ENCODE assay signal across 22 cellular contexts in the genomic region with DNA sequence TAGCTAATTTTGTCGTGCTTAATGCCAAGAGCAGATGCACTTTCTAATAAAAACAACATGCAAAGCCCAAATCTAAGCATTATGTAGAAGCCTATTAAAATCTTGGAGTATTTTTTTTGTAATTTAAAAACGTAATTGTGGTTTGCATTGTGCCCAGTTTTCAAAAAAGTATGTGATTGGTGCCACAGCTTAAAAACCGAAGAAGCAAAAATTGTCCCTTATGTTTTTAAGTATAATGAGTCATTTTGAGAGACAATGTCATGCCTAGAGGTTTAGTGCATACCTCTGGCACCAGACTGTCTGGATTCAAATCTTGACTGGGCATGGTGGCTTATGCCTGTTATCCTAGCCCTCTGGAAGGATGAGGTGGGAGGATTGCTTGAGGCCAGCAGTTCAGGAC.
DNase-seq lines count a peak whose midpoint lies in the region; ATAC-seq lines count a peak whose summit lies in the region.
"Had no signal": no experiment of that assay in that cellular context is flagged by ENCODE, and none has a peak within 500 bp of the region (broad histone marks: within the 10 kb centered on the region; RNA-seq: fewer than 3 reads in every experiment).

No MANE protein-coding gene starts in this region.

- H3K4me3 Mint-ChIP-seq in activated CD4-positive, alpha-beta memory T cell treated with anti-CD3 and anti-CD28 coated beads for 36 hours, result no peak overlapping the region
- H3K4me3 Mint-ChIP-seq: activated CD8-positive, alpha-beta memory T cell treated with anti-CD3 and anti-CD28 coated beads, Interleukin-2, amount 10 ng/mL, durations not matched to agents 7 days and 5 days; CD4-positive, CD25-positive, alpha-beta regulatory T cell; memory B cell; natural killer cell treated with Interleukin-12 subunit alpha and Interleukin-12 subunit beta and Interleukin-15 and Interleukin-18, amount 100 ng/mL, for 72 hours had no signal

- no peak overlapping the region for H3K4me3 ChIP-seq in MG63
- peak overlapping the region in 1 of 2 experiments; percentile 21 for H3K4me3 ChIP-seq in mesenchymal stem cell (ENCODE audit: insufficient read depth in 1 of 2, low read depth in 1 of 2, low read length in 2 of 2)
- H3K4me3 ChIP-seq: colonic mucosa, tibial artery had no signal

- H3K9me3 ChIP-seq in MG63 (no peaks in the 10 kb centered on the region), mesenchymal stem cell (ENCODE audit: control insufficient read depth, low read length) (peaks cover 12% of the 10 kb centered on the region)
- H3K9me3 ChIP-seq: colonic mucosa had no signal

- H3K27ac ChIP-seq in caudate nucleus (ENCODE audit: low read depth, low read length) (peak overlapping the region; percentile 39), mesenchymal stem cell (ENCODE audit: low read length, poor library complexity, severe bottlenecking) (no peak overlapping the region)
- H3K27ac ChIP-seq: colonic mucosa had no signal

- 88% methylated on average over 2 of the region's 3 CpGs for WGBS in mesenchymal stem cell

- no peak overlapping the region for H2BK5ac ChIP-seq in mesenchymal stem cell (ENCODE audit: low read depth, low read length, poor library complexity, severe bottlenecking)

- H3K79me1 ChIP-seq in mesenchymal stem cell (replicated peaks; ENCODE audit: low read length, poor library complexity, severe bottlenecking), result peaks cover 14% of the 10 kb centered on the region

- H3K4me1 Mint-ChIP-seq in activated CD4-positive, alpha-beta memory T cell treated with anti-CD3 and anti-CD28 coated beads for 36 hours (ENCODE audit: low read depth), result peaks cover 19% of the 10 kb centered on the region

- H3K27me3 Mint-ChIP-seq in activated CD4-positive, alpha-beta memory T cell treated with anti-CD3 and anti-CD28 coated beads for 36 hours, result no peaks in the 10 kb centered on the region
- H3K27me3 Mint-ChIP-seq: activated CD8-positive, alpha-beta memory T cell treated with anti-CD3 and anti-CD28 coated beads, Interleukin-2, amount 10 ng/mL, durations not matched to agents 7 days and 5 days; CD4-positive, CD25-positive, alpha-beta regulatory T cell; memory B cell; natural killer cell treated with Interleukin-12 subunit alpha and Interleukin-12 subunit beta and Interleukin-15 and Interleukin-18, amount 100 ng/mL, for 72 hours; progenitor cell of endocrine pancreas had no signal

- H3K9me3 Mint-ChIP-seq in activated CD4-positive, alpha-beta memory T cell treated with anti-CD3 and anti-CD28 coated beads for 36 hours, result peaks cover 12% of the 10 kb centered on the region

- H2BK12ac ChIP-seq in mesenchymal stem cell (ENCODE audit: low read length in 2 of 2), result no peak overlapping the region

- H3K4me1 ChIP-seq in mesenchymal stem cell (ENCODE audit: control insufficient read depth, insufficient read depth, low read depth, low read length), result no peaks in the 10 kb centered on the region
- H3K4me1 ChIP-seq: colonic mucosa had no signal

- no peak overlapping the region for H3K18ac ChIP-seq in mesenchymal stem cell (ENCODE audit: low read depth in 1 of 2, low read length in 2 of 2)

- DNase-seq in Daoy (ENCODE audit: low read depth), result peak; percentile 9
- DNase-seq in MG63, result peak; percentile 74
- DNase-seq in caudate nucleus (lab: John Stamatoyannopoulos, UW), result no peak
- no peak for DNase-seq in mesenchymal stem cell
- no peak for DNase-seq in stimulated activated naive CD4-positive, alpha-beta T cell (lab: John Stamatoyannopoulos, UW)
- no peak for DNase-seq in Right ventricle myocardium inferior (ENCODE audit: missing footprints)
- no peak for DNase-seq in activated CD4-positive, alpha-beta memory T cell treated with anti-CD3 and anti-CD28 coated beads for 36 hours
- DNase-seq: activated CD8-positive, alpha-beta memory T cell treated with anti-CD3 and anti-CD28 coated beads, Interleukin-2, amount 10 ng/mL, durations not matched to agents 7 days and 5 days; activated effector memory CD4-positive, alpha-beta T cell treated with anti-CD3 and anti-CD28 coated beads, Interleukin-2, amount 50 U/mL, for 16 hours; CD4-positive, CD25-positive, alpha-beta regulatory T cell; colonic mucosa; DMS79 treated with DMSO at 0.1 percent for 48 hours; NCI-H187; NCI-H510A; SHP77; stimulated activated CD4-positive, alpha-beta T cell treated with anti-CD3 and anti-CD28 coated beads, Interleukin-12 subunit alpha, Interleukin-12 subunit beta, amount 100 ng/mL, for 4 hours; tibial artery had no signal

- H3K27ac Mint-ChIP-seq in activated CD4-positive, alpha-beta memory T cell treated with anti-CD3 and anti-CD28 coated beads for 36 hours, result no peak overlapping the region
- H3K27ac Mint-ChIP-seq: activated CD8-positive, alpha-beta memory T cell treated with anti-CD3 and anti-CD28 coated beads, Interleukin-2, amount 10 ng/mL, durations not matched to agents 7 days and 5 days; CD4-positive, CD25-positive, alpha-beta regulatory T cell; memory B cell; natural killer cell treated with Interleukin-12 subunit alpha and Interleukin-12 subunit beta and Interleukin-15 and Interleukin-18, amount 100 ng/mL, for 72 hours; progenitor cell of endocrine pancreas had no signal

- no peak overlapping the region for H3K23ac ChIP-seq in mesenchymal stem cell (ENCODE audit: low read length in 2 of 2)

- peak overlapping the region; percentile 21 for H3K9ac ChIP-seq in mesenchymal stem cell (ENCODE audit: low read length)

- H3K27me3 ChIP-seq in MG63 (no peaks in the 10 kb centered on the region), mesenchymal stem cell (ENCODE audit: control insufficient read depth in 1 of 2, insufficient read depth in 1 of 2, low read length in 2 of 2) (no peaks in the 10 kb centered on the region)
- H3K27me3 ChIP-seq: colonic mucosa, tibial artery had no signal

- H4K91ac ChIP-seq in mesenchymal stem cell (ENCODE audit: low read length), result no peak overlapping the region

- peaks cover 17% of the 10 kb centered on the region for H3K36me3 Mint-ChIP-seq in activated CD4-positive, alpha-beta memory T cell treated with anti-CD3 and anti-CD28 coated beads for 36 hours

- H3K4ac ChIP-seq in mesenchymal stem cell (ENCODE audit: low read depth in 1 of 2, low read length in 2 of 2), result no peak overlapping the region

- ATAC-seq in Right ventricle myocardium inferior (no peak), GM18520 (IDR thresholded peaks at IDR 0.05; ENCODE audit: unreplicated experiment) (no peak)
- ATAC-seq: activated CD4-positive, CD25-positive, alpha-beta regulatory T cell treated with anti-CD3 and anti-CD28 coated beads, Interleukin-2, amount 50 U/mL, for 24 hours; activated CD8-positive, alpha-beta memory T cell treated with anti-CD3 and anti-CD28 coated beads, Interleukin-2, amount 10 ng/mL, durations not matched to agents 7 days and 5 days; natural killer cell treated with Interleukin-12 subunit alpha and Interleukin-12 subunit beta and Interleukin-15 and Interleukin-18, amount 100 ng/mL, for 72 hours had no signal

- POLR2A ChIA-PET in activated CD4-positive, alpha-beta memory T cell treated with anti-CD3 and anti-CD28 coated beads for 36 hours (lab: Charles Lee), result no interaction called here

- no peak overlapping the region for H2BK15ac ChIP-seq in mesenchymal stem cell (ENCODE audit: low read depth, poor library complexity, severe bottlenecking)

- intact Hi-C loops in Right ventricle myocardium inferior (cut with DNase I), result no loop called here
- intact Hi-C loops in activated CD4-positive, alpha-beta memory T cell treated with anti-CD3 and anti-CD28 coated beads for 36 hours (cut with micrococcal nuclease), result no loop called here

- H3K36me3 ChIP-seq in MG63, result no peaks in the 10 kb centered on the region
- H3K36me3 ChIP-seq in mesenchymal stem cell (ENCODE audit: control insufficient read depth in 1 of 2, insufficient read depth in 2 of 2, low read depth in 1 of 2, low read length in 2 of 2), result no peaks in the 10 kb centered on the region
- H3K36me3 ChIP-seq: colonic mucosa had no signal

- no peak overlapping the region for H4K8ac ChIP-seq in mesenchymal stem cell (ENCODE audit: low read length)

- no peak overlapping the region for H3K4me2 ChIP-seq in mesenchymal stem cell (ENCODE audit: low read length, poor library complexity, severe bottlenecking)

- CTCF ChIA-PET in activated CD4-positive, alpha-beta memory T cell treated with anti-CD3 and anti-CD28 coated beads for 36 hours (lab: Charles Lee), result no interaction called here

- no peak overlapping the region for H2BK120ac ChIP-seq in mesenchymal stem cell (ENCODE audit: low read depth, low read length)

- no peak overlapping the region for H2AFZ ChIP-seq in mesenchymal stem cell (ENCODE audit: low read depth, low read length)

- no peak overlapping the region for H3K14ac ChIP-seq in mesenchymal stem cell (ENCODE audit: low read length in 2 of 2)

- H2AK5ac ChIP-seq in mesenchymal stem cell (ENCODE audit: low read length, severe bottlenecking), result no peak overlapping the region

Comparison
In these comparisons a context has a peak if more than half of its experiments do, and no peak if none do; other contexts are left out.
1. DNase-seq: peak in Daoy (single experiment) and MG63 (single experiment); none in caudate nucleus (0 of 61), mesenchymal stem cell (single experiment), stimulated activated naive CD4-positive, alpha-beta T cell (0 of 6), Right ventricle myocardium inferior (single experiment) and activated CD4-positive, alpha-beta memory T cell treated with anti-CD3 and anti-CD28 coated beads for 36 hours (single experiment).